ENCODE assay signal across 1 cellular context in the genomic region with DNA sequence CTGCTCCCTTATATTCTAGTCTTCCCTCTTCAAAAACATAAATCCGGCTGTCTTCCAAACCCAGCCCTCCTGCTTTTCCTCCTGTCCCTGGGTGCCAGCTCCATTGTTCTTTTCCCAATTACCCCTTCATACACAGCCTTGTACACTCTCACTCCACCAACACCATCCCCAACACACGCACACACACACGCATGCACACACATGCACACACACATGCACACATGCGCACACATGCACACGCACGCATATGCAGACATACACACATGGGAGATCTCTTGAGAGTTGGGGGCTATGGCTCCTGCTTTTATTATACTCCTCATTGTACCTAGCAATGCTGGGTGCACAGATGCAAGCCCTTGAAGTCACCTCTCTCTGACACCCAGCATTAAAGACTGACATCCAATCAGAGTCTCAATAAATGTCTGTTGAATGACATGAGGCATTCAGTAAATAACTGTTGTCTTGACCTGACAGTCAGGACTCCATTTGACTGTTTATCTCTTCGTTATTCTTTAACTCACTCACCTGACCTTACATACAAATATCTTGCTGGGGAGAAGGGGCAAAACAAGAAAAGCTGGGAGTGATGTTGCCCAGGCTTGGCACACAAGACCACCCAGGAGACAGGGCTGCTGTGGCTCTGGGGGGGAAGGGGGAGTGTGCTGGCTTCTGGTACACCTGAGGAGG.
TF ChIP-seq lines count a peak whose summit lies in the region.

No MANE protein-coding gene starts in this region.

TF ChIP-seq in GM23338, 12 proteins besides CTCF, POLR2A, EP300 and RAD21 (continued from another document):
- TF ChIP-seq, protein P1, sequence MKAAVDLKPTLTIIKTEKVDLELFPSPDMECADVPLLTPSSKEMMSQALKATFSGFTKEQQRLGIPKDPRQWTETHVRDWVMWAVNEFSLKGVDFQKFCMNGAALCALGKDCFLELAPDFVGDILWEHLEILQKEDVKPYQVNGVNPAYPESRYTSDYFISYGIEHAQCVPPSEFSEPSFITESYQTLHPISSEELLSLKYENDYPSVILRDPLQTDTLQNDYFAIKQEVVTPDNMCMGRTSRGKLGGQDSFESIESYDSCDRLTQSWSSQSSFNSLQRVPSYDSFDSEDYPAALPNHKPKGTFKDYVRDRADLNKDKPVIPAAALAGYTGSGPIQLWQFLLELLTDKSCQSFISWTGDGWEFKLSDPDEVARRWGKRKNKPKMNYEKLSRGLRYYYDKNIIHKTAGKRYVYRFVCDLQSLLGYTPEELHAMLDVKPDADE (IDR thresholded peaks at IDR 0.05), result no peak
- TF ChIP-seq STAT1 (IDR thresholded peaks at IDR 0.05; ENCODE audit: unreplicated experiment), result no peak
